8 cellular contexts compared by ENCODE assay signal in genomic region chr17:30711176-30711575, GRCh38.
DNase-seq lines count a peak whose midpoint lies in the region; ATAC-seq and TF ChIP-seq lines count a peak whose summit lies in the region.
"Not testable (repeated sequence)": the region's sequence is repeated elsewhere in the genome, so short reads cannot be mapped to it uniquely, and the experiment has no call there.

No MANE protein-coding gene starts in this region.

- not testable (repeated sequence) for BruUV-seq in mammary epithelial cell (replicated peaks; lab: Mats Ljungman, UMichigan)

- peaks cover 67% of the 10 kb centered on the region for H3K79me2 ChIP-seq in SK-N-SH (ENCODE audit: insufficient read depth)
- H3K79me2 ChIP-seq in mammary epithelial cell (ENCODE audit: insufficient read depth, low read length), result peaks cover 52% of the 10 kb centered on the region

- H3K4me2 ChIP-seq in SK-N-SH (peak overlapping the region; percentile 81), mammary epithelial cell (ENCODE audit: insufficient read depth, low read depth, low read length) (peak overlapping the region; percentile 81)

- dilution Hi-C loops in mammary epithelial cell (cut with HindIII; ENCODE audit: low sequenced_read_pairs), result not testable (repeated sequence)

- H3K9me3 ChIP-seq in SK-N-SH; mammary epithelial cell (replicated peaks; ENCODE audit: insufficient read depth, low read length): not testable (repeated sequence)

- H3K27ac Mint-ChIP-seq in HFFc6, result peak overlapping the region; percentile 58
- peak overlapping the region; percentile 31 for H3K27ac Mint-ChIP-seq in activated T-cell treated with anti-CD3 and anti-CD28 coated beads, Interleukin-2, amount 50 U/mL, for 72 hours
- H3K27ac Mint-ChIP-seq in mesothelial cell of epicardium, result peak overlapping the region; percentile 92

- 84% methylated on average over 8 of the region's 8 CpGs for WGBS in SK-N-SH (ENCODE audit: low lambda C conversion rate)
- WGBS in mammary epithelial cell (ENCODE audit: low coverage, missing lambda C conversion rate), result 39% methylated on average over 7 of the region's 8 CpGs

- ATAC-seq in activated T-cell treated with anti-CD3 and anti-CD28 coated beads, Interleukin-2, amount 50 U/mL, for 72 hours (replicated peaks in 1 of 2); Right ventricle myocardium superior (ENCODE audit: poor library complexity): not testable (repeated sequence)

- not testable (repeated sequence) for DNase-seq in BJ (ENCODE audit: low read depth); HFFc6; SK-N-SH; activated T-cell treated with anti-CD3 and anti-CD28 coated beads, Interleukin-2, amount 50 U/mL, for 72 hours; mammary epithelial cell; mesothelial cell of epicardium (ENCODE audit: low spot score in 2 of 2, unreplicated experiment in 2 of 2); skeletal muscle cell (ENCODE audit: low read depth)
- DNase-seq in Right ventricle myocardium superior, result peak; percentile 17

- not testable (repeated sequence) for H2AFZ ChIP-seq in SK-N-SH (ENCODE audit: low read depth)
- peak overlapping the region; percentile 87 for H2AFZ ChIP-seq in mammary epithelial cell (ENCODE audit: low read depth, low read length)

- H3K36me3 ChIP-seq in BJ (ENCODE audit: control insufficient read depth, insufficient read depth, low read length); SK-N-SH (replicated peaks in 1 of 2; ENCODE audit: control insufficient read depth in 1 of 2, insufficient read depth in 2 of 2, low read length in 1 of 2); mammary epithelial cell (ENCODE audit: insufficient read depth, low read length): not testable (repeated sequence)

- TF ChIP-seq CTCF in BJ (IDR thresholded peaks at IDR 0.05; ENCODE audit: insufficient read depth, low read depth, low read length); HFFc6 (IDR thresholded peaks at IDR 0.05); SK-N-SH (IDR thresholded peaks at IDR 0.05); mammary epithelial cell (conservative IDR thresholded peaks at IDR 0.05 in 1 of 2, IDR thresholded peaks at IDR 0.05 in 1 of 2; ENCODE audit: extremely low read depth in 1 of 2, insufficient read depth in 1 of 2, low read depth in 1 of 2, low read length in 2 of 2); mesothelial cell of epicardium (IDR thresholded peaks at IDR 0.05; ENCODE audit: unreplicated experiment): not testable (repeated sequence)

- H3K27me3 Mint-ChIP-seq in HFFc6 (ENCODE audit: insufficient read depth), result peaks cover 21% of the 10 kb centered on the region
- peaks cover 32% of the 10 kb centered on the region for H3K27me3 Mint-ChIP-seq in activated T-cell treated with anti-CD3 and anti-CD28 coated beads, Interleukin-2, amount 50 U/mL, for 72 hours (ENCODE audit: low read depth)
- H3K27me3 Mint-ChIP-seq in mesothelial cell of epicardium (ENCODE audit: low read depth), result not testable (repeated sequence)

- not testable (repeated sequence) for TF ChIP-seq EP300 in SK-N-SH (IDR thresholded peaks at IDR 0.05; ENCODE audit: borderline replicate concordance in 1 of 2, low read depth in 1 of 2, low read length in 1 of 2)

- peaks cover 12% of the 10 kb centered on the region for H3F3A ChIP-seq in SK-N-SH (replicated peaks; ENCODE audit: insufficient read depth)

- H3K27me3 ChIP-seq in BJ (ENCODE audit: control insufficient read depth, insufficient read depth, low read length); SK-N-SH (ENCODE audit: insufficient read depth); mammary epithelial cell (ENCODE audit: insufficient read depth, low read length): not testable (repeated sequence)

- H3K4me1 Mint-ChIP-seq in HFFc6 (ENCODE audit: low read depth), result peaks cover 17% of the 10 kb centered on the region
- peaks cover 34% of the 10 kb centered on the region for H3K4me1 Mint-ChIP-seq in activated T-cell treated with anti-CD3 and anti-CD28 coated beads, Interleukin-2, amount 50 U/mL, for 72 hours (ENCODE audit: low read depth)
- peaks cover 26% of the 10 kb centered on the region for H3K4me1 Mint-ChIP-seq in mesothelial cell of epicardium

- in situ Hi-C loops in mammary epithelial cell (cut with MboI; ENCODE audit: low sequenced_read_pairs in 2 of 2), result not testable (repeated sequence)

- intact Hi-C loops in mammary epithelial cell (cut with micrococcal nuclease); Right ventricle myocardium superior (cut with DNase I): not testable (repeated sequence)

- peaks cover 59% of the 10 kb centered on the region for H4K20me1 ChIP-seq in SK-N-SH (ENCODE audit: insufficient read depth)
- not testable (repeated sequence) for H4K20me1 ChIP-seq in mammary epithelial cell (ENCODE audit: insufficient read depth, low read length)

- H3K4me3 Mint-ChIP-seq in HFFc6 (peak overlapping the region; percentile 72), mesothelial cell of epicardium (peak overlapping the region; percentile 87)
- H3K4me3 Mint-ChIP-seq in activated T-cell treated with anti-CD3 and anti-CD28 coated beads, Interleukin-2, amount 50 U/mL, for 72 hours, result peak overlapping the region; percentile 72 to 89

- POLR2A ChIA-PET in BJ (lab: Charles Lee); SK-N-SH (lab: Yijun Ruan, JAX): not testable (repeated sequence)

- H3K4me3 ChIP-seq in BJ (ENCODE audit: low read depth, low read length) (peak overlapping the region; percentile 55; the same call in 1 of the 2 replicates), SK-N-SH (ENCODE audit: low read depth in 2 of 2, low read length in 1 of 2) (peak overlapping the region; percentile 62 to 68), mammary epithelial cell (replicated peaks in 1 of 3; ENCODE audit: insufficient read depth in 1 of 3, low read depth in 2 of 3, low read length in 3 of 3) (peak overlapping the region; percentile 54 to 66 (median 61)), skeletal muscle cell (ENCODE audit: low read depth, low read length) (peak overlapping the region; percentile 62)

- not testable (repeated sequence) for H3K9me2 ChIP-seq in SK-N-SH

- H3K27ac ChIP-seq in SK-N-SH (ENCODE audit: low read depth in 2 of 2, low read length in 1 of 2); mammary epithelial cell (ENCODE audit: insufficient read depth, low read depth, low read length): not testable (repeated sequence)

- not testable (repeated sequence) for H3K9ac ChIP-seq in SK-N-SH; mammary epithelial cell (ENCODE audit: insufficient read depth, low read length)

- H3K9me3 Mint-ChIP-seq in HFFc6; activated T-cell treated with anti-CD3 and anti-CD28 coated beads, Interleukin-2, amount 50 U/mL, for 72 hours; mesothelial cell of epicardium: not testable (repeated sequence)

- peaks cover 3 to 14% of the 10 kb centered on the region in 2 experiments; a peak in 1 of 4 replicates for H3K4me1 ChIP-seq in SK-N-SH (ENCODE audit: control insufficient read depth in 1 of 2, insufficient read depth in 2 of 2, low read depth in 1 of 2, low read length in 1 of 2)
- not testable (repeated sequence) for H3K4me1 ChIP-seq in mammary epithelial cell (ENCODE audit: insufficient read depth, low read length)

- H3K36me3 Mint-ChIP-seq in HFFc6 (ENCODE audit: low read depth); activated T-cell treated with anti-CD3 and anti-CD28 coated beads, Interleukin-2, amount 50 U/mL, for 72 hours (ENCODE audit: insufficient read depth in 2 of 2); mesothelial cell of epicardium: not testable (repeated sequence)

- TF ChIP-seq RAD21 in SK-N-SH (IDR thresholded peaks at IDR 0.05; ENCODE audit: low read length), result not testable (repeated sequence)

- CTCF ChIA-PET in BJ (lab: Yijun Ruan, JAX); SK-N-SH (lab: Yijun Ruan, JAX); mammary epithelial cell (lab: Charles Lee; ENCODE audit: low non-redundant PET): not testable (repeated sequence)

Comparison
In these comparisons a context has a peak if more than half of its experiments do, and no peak if none do; other contexts are left out.
1. H3K27ac Mint-ChIP-seq: peak in every context shown above with its lines; median percentile 92 in mesothelial cell of epicardium; 58 in HFFc6; 31 in activated T-cell treated with anti-CD3 and anti-CD28 coated beads, Interleukin-2, amount 50 U/mL, for 72 hours.